1 cellular context compared by ENCODE assay signal in genomic region chr16:85569615-85570212, GRCh38.
A peak's percentile ranks its signal among the peaks of the same experiment; 100 is the strongest.
TF ChIP-seq lines count a peak whose summit lies in the region.

No MANE protein-coding gene starts in this region.

TF ChIP-seq in GM12878, 131 proteins besides CTCF, POLR2A, EP300 and RAD21 (continued from another document):
- no peak for TF ChIP-seq PKNOX1 (IDR thresholded peaks at IDR 0.05)
- no peak for TF ChIP-seq MLLT1 (IDR thresholded peaks at IDR 0.05)
- TF ChIP-seq ZBED1 (IDR thresholded peaks at IDR 0.05; ENCODE audit: borderline replicate concordance), result no peak
- TF ChIP-seq BCL3 (IDR thresholded peaks at IDR 0.05; ENCODE audit: borderline replicate concordance, insufficient read depth, low read depth, low read length, poor library complexity, severe bottlenecking), result peak; percentile 17
- no peak for TF ChIP-seq BCLAF1 (IDR thresholded peaks at IDR 0.05)
- no peak for TF ChIP-seq POU2F2 (IDR thresholded peaks at IDR 0.05; ENCODE audit: borderline replicate concordance, low read depth, low read length)
- TF ChIP-seq CREM (IDR thresholded peaks at IDR 0.05; ENCODE audit: low read depth), result peak; percentile 34; the same call in 1 of the 2 replicates
- no peak for TF ChIP-seq USF1 (IDR thresholded peaks at IDR 0.05; ENCODE audit: borderline replicate concordance, extremely low read length, insufficient read depth, low read depth, low read length)
- TF ChIP-seq SMARCA5 (IDR thresholded peaks at IDR 0.05), result 0 out of 2 replicates have a peak, but pooled peaks have one; percentile 11
- peak; percentile 53; the same call in 1 of the 2 replicates for TF ChIP-seq GATAD2B (conservative IDR thresholded peaks at IDR 0.05; ENCODE audit: low read depth)
- TF ChIP-seq E4F1 (IDR thresholded peaks at IDR 0.05; ENCODE audit: borderline replicate concordance, partially characterized antibody), result no peak
- TF ChIP-seq GABPA (IDR thresholded peaks at IDR 0.05; ENCODE audit: low read depth), result no peak
